28 cellular contexts compared by ENCODE assay signal in genomic region chr6:23672737-23673136, GRCh38.
"Had no signal": no experiment of that assay in that cellular context is flagged by ENCODE, and none has a peak within 500 bp of the region (broad histone marks: within the 10 kb centered on the region; RNA-seq: fewer than 3 reads in every experiment).

No MANE protein-coding gene starts in this region.

- H3K27ac ChIP-seq: colonic mucosa, coronary artery, dorsolateral prefrontal cortex, epithelial cell of prostate, esophagus muscularis mucosa, esophagus squamous epithelium, foreskin keratinocyte, gastrocnemius medialis, gastroesophageal sphincter, heart left ventricle, heart right ventricle, hepatocyte had no signal

- DNase-seq: colonic mucosa; cortex of kidney; dermis blood vessel endothelial cell; dorsolateral prefrontal cortex; effector CD4-positive, alpha-beta T cell; effector memory CD4-positive, alpha-beta T cell; effector memory CD8-positive, alpha-beta T cell; endodermal cell; erythroblast; esophagus squamous epithelium; foreskin fibroblast; foreskin keratinocyte; foreskin melanocyte; gastrocnemius medialis; glutamatergic neuron; head of caudate nucleus; heart left ventricle; heart right ventricle; hippocampal formation had no signal

- H3K27me3 ChIP-seq: colonic mucosa, esophagus muscularis mucosa, esophagus squamous epithelium, foreskin keratinocyte, gastrocnemius medialis, gastroesophageal sphincter, heart left ventricle, heart right ventricle, hepatocyte had no signal

- H3K4me1 ChIP-seq: colonic mucosa, esophagus squamous epithelium, foreskin keratinocyte, gastrocnemius medialis, gastroesophageal sphincter, heart left ventricle, heart right ventricle had no signal

- ATAC-seq: effector memory CD8-positive, alpha-beta T cell; esophagus mucosa; foreskin keratinocyte; gastrocnemius medialis; gastroesophageal sphincter; heart left ventricle; heart right ventricle had no signal

- H3K9me3 ChIP-seq: colonic mucosa had no signal

- H3K4me3 ChIP-seq: colonic mucosa, coronary artery, dorsolateral prefrontal cortex, esophagus muscularis mucosa, esophagus squamous epithelium, gastrocnemius medialis, gastroesophageal sphincter, heart left ventricle, heart right ventricle, hepatocyte had no signal

- H3K79me2 ChIP-seq: hepatocyte had no signal

- H2AFZ ChIP-seq: hepatocyte had no signal

- FAIRE-seq: endometrium, endothelial cell of umbilical vein, frontal cortex had no signal

- H3K36me3 ChIP-seq: colonic mucosa, esophagus muscularis mucosa, esophagus squamous epithelium, gastrocnemius medialis, gastroesophageal sphincter, heart left ventricle, heart right ventricle had no signal

- H3K4me2 ChIP-seq: hepatocyte had no signal
